ENCODE assay signal across 10 cellular contexts in the genomic region with DNA sequence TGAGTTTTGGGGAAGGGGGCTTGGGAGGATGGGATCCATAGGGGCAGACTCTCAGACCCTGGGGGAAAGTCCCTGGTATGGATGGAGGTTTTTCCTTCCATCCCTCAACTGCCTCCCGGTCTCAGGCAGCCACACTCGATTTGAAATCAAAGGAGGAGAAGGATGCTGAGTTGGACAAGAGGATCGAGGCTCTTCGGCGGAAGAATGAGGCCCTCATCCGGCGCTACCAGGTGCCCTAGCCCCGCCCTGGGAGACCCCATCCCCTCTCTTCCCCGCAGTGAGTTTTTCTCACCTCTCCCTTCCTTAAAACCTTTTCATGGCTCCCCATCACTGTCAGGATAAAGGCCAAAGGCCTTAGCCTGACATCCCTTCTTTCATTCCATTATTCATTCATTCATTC. TPM values are rescaled to one million over a fixed set of nuclear protein-coding genes. Genes with fewer than 3 reads are reported as not detected.
A peak's percentile ranks its signal among the peaks of the same experiment; 100 is the strongest.
DNase-seq lines count a peak whose midpoint lies in the region; ATAC-seq and TF ChIP-seq lines count a peak whose summit lies in the region.
"Had no signal": no experiment of that assay in that cellular context is flagged by ENCODE, and none has a peak within 500 bp of the region (broad histone marks: within the 10 kb centered on the region; RNA-seq: fewer than 3 reads in every experiment).

No MANE protein-coding gene starts in this region.

- H4K8ac ChIP-seq in trophoblast cell (ENCODE audit: low read depth, low read length) = peak overlapping the region; percentile 88

- intact Hi-C loops in Calu3 (cut with micrococcal nuclease; ENCODE audit: unreplicated experiment) = loop anchor here (2.0 kb wide), 1 partner anchor 14 kb away; no protein-coding TSS in a partner anchor
- intact Hi-C loops in esophagus muscularis mucosa (cut with DNase I) = no loop called here

- H3K9me3 Mint-ChIP-seq in Calu3 (ENCODE audit: low read depth, unreplicated experiment) = no peaks in the 10 kb centered on the region
- no peaks in the 10 kb centered on the region for H3K9me3 Mint-ChIP-seq in stimulated activated naive B cell treated with anti-CD40 and anti-IgM and Interleukin-4, amounts not matched to agents 10 μg/mL and 1 μg/mL and 100 μg/mL, for 72 hours

- peaks cover 16% of the 10 kb centered on the region for H3K79me1 ChIP-seq in trophoblast cell (ENCODE audit: low read length)

- H3K27ac ChIP-seq in RWPE2 (ENCODE audit: poor library complexity, severe bottlenecking) (peak overlapping the region; percentile 76), esophagus muscularis mucosa (replicated peaks in 1 of 4) (peak overlapping the region; percentile 89 to 93 (median 91)), trophoblast cell (ENCODE audit: low read depth, low read length) (no peak overlapping the region)

- H3K4me1 Mint-ChIP-seq in Calu3 (ENCODE audit: low read depth, unreplicated experiment) = peaks cover 34% of the 10 kb centered on the region
- H3K4me1 Mint-ChIP-seq in stimulated activated naive B cell treated with anti-CD40 and anti-IgM and Interleukin-4, amounts not matched to agents 10 μg/mL and 1 μg/mL and 100 μg/mL, for 72 hours = peaks cover 29 to 50% of the 10 kb centered on the region in 2 donors

- H3K4me3 ChIP-seq in RWPE2 (ENCODE audit: severe bottlenecking) = no peak overlapping the region
- H3K4me3 ChIP-seq in esophagus muscularis mucosa = peak overlapping the region in 3 of 4 donors; percentile 52 to 67 (median 63)
- H3K4me3 ChIP-seq in trophoblast cell (ENCODE audit: low read depth, low read length) = no peak overlapping the region

- peaks cover 41% of the 10 kb centered on the region for H3K36me3 ChIP-seq in RWPE2 (ENCODE audit: low read depth)
- peaks cover 22 to 53% (median 51%) of the 10 kb centered on the region in 4 donors for H3K36me3 ChIP-seq in esophagus muscularis mucosa
- H3K36me3 ChIP-seq in trophoblast cell (ENCODE audit: control insufficient read depth in 1 of 2, insufficient read depth in 2 of 2, low read length in 2 of 2) = peaks cover 39 to 43% of the 10 kb centered on the region in 2 experiments

- no peak overlapping the region for H2AFZ ChIP-seq in trophoblast cell (ENCODE audit: insufficient read depth, low read length, poor library complexity)

- no peak overlapping the region for H4K12ac ChIP-seq in trophoblast cell (ENCODE audit: low read depth, low read length)

- peak overlapping the region; percentile 83 for H4K91ac ChIP-seq in trophoblast cell (ENCODE audit: low read depth, low read length)

- peak overlapping the region; percentile 49 for H2AK5ac ChIP-seq in trophoblast cell (ENCODE audit: low read length)

- H3K4me3 Mint-ChIP-seq in Calu3 (ENCODE audit: low read depth, unreplicated experiment) = peak overlapping the region; percentile 85
- peak overlapping the region in 1 of 2 donors; percentile 18 for H3K4me3 Mint-ChIP-seq in stimulated activated naive B cell treated with anti-CD40 and anti-IgM and Interleukin-4, amounts not matched to agents 10 μg/mL and 1 μg/mL and 100 μg/mL, for 72 hours

- TSS peak; percentile 40 for BruUV-seq in Calu3 (replicated peaks; lab: Mats Ljungman, UMichigan)

- no peak overlapping the region for H3K27ac Mint-ChIP-seq in Calu3 (ENCODE audit: unreplicated experiment)
- H3K27ac Mint-ChIP-seq in stimulated activated naive B cell treated with anti-CD40 and anti-IgM and Interleukin-4, amounts not matched to agents 10 μg/mL and 1 μg/mL and 100 μg/mL, for 72 hours = no peak overlapping the region

- H3K23ac ChIP-seq in trophoblast cell (ENCODE audit: low read length) = no peak overlapping the region

- H2BK120ac ChIP-seq in trophoblast cell (ENCODE audit: insufficient read depth, low read length, poor library complexity) = peak overlapping the region; percentile 73

- H2BK12ac ChIP-seq in trophoblast cell (ENCODE audit: low read length) = no peak overlapping the region

- H3K4me1 ChIP-seq in RWPE2 (ENCODE audit: insufficient read depth, poor library complexity, severe bottlenecking) (peaks cover 9% of the 10 kb centered on the region), esophagus muscularis mucosa (peaks cover 27 to 48% (median 39%) of the 10 kb centered on the region in 4 donors), trophoblast cell (ENCODE audit: control insufficient read depth in 1 of 2, insufficient read depth in 2 of 2, low read length in 2 of 2) (peaks cover 14 to 15% of the 10 kb centered on the region in 2 experiments)

- no peak overlapping the region for H3K18ac ChIP-seq in trophoblast cell (ENCODE audit: low read length)

- no peak for ATAC-seq in RWPE2 (ENCODE audit: low read depth)
- ATAC-seq in HG03460 (IDR thresholded peaks at IDR 0.05; ENCODE audit: unreplicated experiment) = no peak
- no peak for ATAC-seq in stimulated activated naive B cell treated with anti-CD40 and anti-IgM and Interleukin-4, amounts not matched to agents 10 μg/mL and 1 μg/mL and 100 μg/mL, for 72 hours (replicated peaks)
- ATAC-seq in GM21360 (IDR thresholded peaks at IDR 0.05; ENCODE audit: unreplicated experiment) = no peak

- H3K27me3 ChIP-seq in RWPE2 (ENCODE audit: insufficient read depth, poor library complexity, severe bottlenecking) (no peaks in the 10 kb centered on the region), esophagus muscularis mucosa (no peaks in the 10 kb centered on the region), trophoblast cell (ENCODE audit: insufficient read depth, low read length) (no peaks in the 10 kb centered on the region)

- no peaks in the 10 kb centered on the region for H3K9me3 ChIP-seq in RWPE2 (ENCODE audit: severe bottlenecking)
- no peaks in the 10 kb centered on the region for H3K9me3 ChIP-seq in esophagus muscularis mucosa
- H3K9me3 ChIP-seq in trophoblast cell (ENCODE audit: insufficient read depth, low read depth, low read length) = no peaks in the 10 kb centered on the region

- TF ChIP-seq EP300 in esophagus muscularis mucosa (IDR thresholded peaks at IDR 0.05) = no peak

- peak overlapping the region; percentile 46 for H3K14ac ChIP-seq in trophoblast cell (ENCODE audit: low read length)

- TF ChIP-seq CTCF in Calu3 (IDR thresholded peaks at IDR 0.05; ENCODE audit: unreplicated experiment) = no peak
- no peak for TF ChIP-seq CTCF in RWPE2 (IDR thresholded peaks at IDR 0.05; ENCODE audit: poor library complexity, severe bottlenecking)
- TF ChIP-seq CTCF in esophagus muscularis mucosa (IDR thresholded peaks at IDR 0.05) = no peak

- H2BK5ac ChIP-seq in trophoblast cell (ENCODE audit: low read depth, low read length, poor library complexity) = no peak overlapping the region

- no peak for TF ChIP-seq POLR2A in esophagus muscularis mucosa (IDR thresholded peaks at IDR 0.05; ENCODE audit: low read depth)

- H3K4ac ChIP-seq in trophoblast cell (ENCODE audit: low read depth, low read length) = peak overlapping the region; percentile 76

- H3K9ac ChIP-seq in trophoblast cell (ENCODE audit: low read length) = no peak overlapping the region

- 83% methylated on average over 9 of the region's 9 CpGs for WGBS in esophagus muscularis mucosa
- WGBS in trophoblast cell (ENCODE audit: extremely low coverage, insufficient coverage, insufficient read length) = no CpG with 5 or more reads among the region's 9 CpGs

- CTCF ChIA-PET in Calu3 (lab: Charles Lee) = no interaction called here

- H3K36me3 Mint-ChIP-seq in Calu3 (ENCODE audit: insufficient read depth, unreplicated experiment) = peaks cover 52% of the 10 kb centered on the region
- H3K36me3 Mint-ChIP-seq in stimulated activated naive B cell treated with anti-CD40 and anti-IgM and Interleukin-4, amounts not matched to agents 10 μg/mL and 1 μg/mL and 100 μg/mL, for 72 hours = peaks cover 32 to 41% of the 10 kb centered on the region in 2 donors

- H3K4me2 ChIP-seq in trophoblast cell (ENCODE audit: low read length) = peak overlapping the region; percentile 85

- H3K79me2 ChIP-seq in trophoblast cell (ENCODE audit: control insufficient read depth, insufficient read depth, low read length, poor library complexity) = peaks cover 10% of the 10 kb centered on the region

- H3K27me3 Mint-ChIP-seq in Calu3 (ENCODE audit: unreplicated experiment) = no peaks in the 10 kb centered on the region
- no peaks in the 10 kb centered on the region for H3K27me3 Mint-ChIP-seq in stimulated activated naive B cell treated with anti-CD40 and anti-IgM and Interleukin-4, amounts not matched to agents 10 μg/mL and 1 μg/mL and 100 μg/mL, for 72 hours

- no peak for DNase-seq in Calu3
- no peak for DNase-seq in RWPE2 (ENCODE audit: low spot score)
- DNase-seq in esophagus muscularis mucosa (ENCODE audit: extremely low spot score) = no peak
- DNase-seq in trophoblast cell = no peak
- no peak for DNase-seq in NOMO-1 treated with DMSO at 0.1 percent for 48 hours (lab: John Stamatoyannopoulos, UW; ENCODE audit: unreplicated experiment)
- no peak for DNase-seq in stimulated activated naive B cell treated with anti-CD40 and anti-IgM and Interleukin-4, amounts not matched to agents 10 μg/mL and 1 μg/mL and 100 μg/mL, for 72 hours
- DNase-seq: stimulated activated naive CD4-positive, alpha-beta T cell had no signal

RNA-seq across cellular contexts. Expression of a gene that starts 2.1 kb away (rescaled TPM):
- 38.2 and 39.1 TPM in 2 replicates for total RNA-seq in Calu3 (2022)
- total RNA-seq in esophagus muscularis mucosa = 10 to 100 TPM; 22.4 to 30.6 (median 25.5) TPM
- polyA plus RNA-seq in trophoblast cell (2013) = 57.9 and 62.1 TPM in 2 replicates

RNA-seq across cellular contexts. Expression of a gene that starts 16.3 kb away (rescaled TPM):
- total RNA-seq in Calu3 (2022) (12.9 and 13.9 TPM in 2 replicates), esophagus muscularis mucosa (10 to 100 TPM; 12.5 to 17.4 (median 16.9) TPM)
- polyA plus RNA-seq in trophoblast cell (2013) = 13.7 and 14.5 TPM in 2 replicates

RNA-seq across cellular contexts. Expression of a gene that starts 27.4 kb away (rescaled TPM):
- 8.6 and 9.8 TPM in 2 replicates for total RNA-seq in Calu3 (2022)
- 10 to 100 TPM in 2 of 4 donors, 1 to 10 TPM in 2; 5.0 to 21.3 (median 11.5) TPM for total RNA-seq in esophagus muscularis mucosa
- polyA plus RNA-seq in trophoblast cell (2013) = 11.7 and 11.8 TPM in 2 replicates

RNA-seq across cellular contexts. Expression of a gene that starts 51.2 kb away (rescaled TPM):
- total RNA-seq in Calu3 (2022) (6.2 and 11.9 TPM in 2 replicates), esophagus muscularis mucosa (10 to 100 TPM in 1 of 4 donors, 1 to 10 TPM in 3; 5.0 to 32.6 (median 7.0) TPM)
- polyA plus RNA-seq in trophoblast cell (2013) = 0.19 and 0.35 TPM in 2 replicates
- total RNA-seq: lung microvascular endothelial cell had no signal

Comparison
In these comparisons a context has a peak if more than half of its experiments do, and no peak if none do; other contexts are left out.
1. H3K4me3 ChIP-seq: peak in esophagus muscularis mucosa (3 of 4); none in RWPE2 (single experiment) and trophoblast cell (single experiment).